ENCODE assay signal across 8 cellular contexts in genomic region chr3:183428140-183429023, GRCh38. TPM values are rescaled to one million over a fixed set of nuclear protein-coding genes. Genes with fewer than 3 reads are reported as not detected.
DNase-seq lines count a peak whose midpoint lies in the region; ATAC-seq and TF ChIP-seq lines count a peak whose summit lies in the region.

A gene with protein sequence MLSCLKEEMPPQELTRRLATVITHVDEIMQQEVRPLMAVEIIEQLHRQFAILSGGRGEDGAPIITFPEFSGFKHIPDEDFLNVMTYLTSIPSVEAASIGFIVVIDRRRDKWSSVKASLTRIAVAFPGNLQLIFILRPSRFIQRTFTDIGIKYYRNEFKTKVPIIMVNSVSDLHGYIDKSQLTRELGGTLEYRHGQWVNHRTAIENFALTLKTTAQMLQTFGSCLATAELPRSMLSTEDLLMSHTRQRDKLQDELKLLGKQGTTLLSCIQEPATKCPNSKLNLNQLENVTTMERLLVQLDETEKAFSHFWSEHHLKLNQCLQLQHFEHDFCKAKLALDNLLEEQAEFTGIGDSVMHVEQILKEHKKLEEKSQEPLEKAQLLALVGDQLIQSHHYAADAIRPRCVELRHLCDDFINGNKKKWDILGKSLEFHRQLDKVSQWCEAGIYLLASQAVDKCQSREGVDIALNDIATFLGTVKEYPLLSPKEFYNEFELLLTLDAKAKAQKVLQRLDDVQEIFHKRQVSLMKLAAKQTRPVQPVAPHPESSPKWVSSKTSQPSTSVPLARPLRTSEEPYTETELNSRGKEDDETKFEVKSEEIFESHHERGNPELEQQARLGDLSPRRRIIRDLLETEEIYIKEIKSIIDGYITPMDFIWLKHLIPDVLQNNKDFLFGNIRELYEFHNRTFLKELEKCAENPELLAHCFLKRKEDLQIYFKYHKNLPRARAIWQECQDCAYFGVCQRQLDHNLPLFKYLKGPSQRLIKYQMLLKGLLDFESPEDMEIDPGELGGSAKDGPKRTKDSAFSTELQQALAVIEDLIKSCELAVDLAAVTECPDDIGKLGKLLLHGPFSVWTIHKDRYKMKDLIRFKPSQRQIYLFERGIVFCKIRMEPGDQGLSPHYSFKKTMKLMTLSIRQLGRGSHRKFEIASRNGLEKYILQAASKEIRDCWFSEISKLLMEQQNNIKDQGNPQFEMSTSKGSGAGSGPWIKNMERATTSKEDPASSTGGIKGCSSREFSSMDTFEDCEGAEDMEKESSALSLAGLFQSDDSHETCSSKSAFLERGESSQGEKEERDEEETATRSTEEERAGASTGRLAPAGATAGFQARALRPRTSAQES (minus strand): TSS chr3:183428619. CDS start chr3:183427977, 642 bp downstream.

- peaks cover 41% of the 10 kb centered on the region for H3K4me1 Mint-ChIP-seq in activated CD4-positive, alpha-beta T cell treated with anti-CD3 and anti-CD28 coated beads, Interleukin-2, amount 10 ng/mL, durations not matched to agents 7 days and 5 days

- intact Hi-C loops in right lobe of liver (cut with DNase I), result no loop called here

- no peak for TF ChIP-seq POLR2A in right lobe of liver (IDR thresholded peaks at IDR 0.05)

- peak within 1 kb of the TSS; percentile 83 for H3K4me3 Mint-ChIP-seq in activated CD4-positive, alpha-beta T cell treated with anti-CD3 and anti-CD28 coated beads, Interleukin-2, amount 10 ng/mL, durations not matched to agents 7 days and 5 days

- TF ChIP-seq CTCF in GM12865 (IDR thresholded peaks at IDR 0.05; ENCODE audit: insufficient read depth, low read depth, low read length, missing control alignments) (no peak), right lobe of liver (IDR thresholded peaks at IDR 0.05) (no peak)

- peak within 1 kb of the TSS; percentile 83 for H3K27ac Mint-ChIP-seq in activated CD4-positive, alpha-beta T cell treated with anti-CD3 and anti-CD28 coated beads, Interleukin-2, amount 10 ng/mL, durations not matched to agents 7 days and 5 days

- H3K27ac ChIP-seq in right lobe of liver, result no peak within 1 kb of the TSS

- H3K4me3 ChIP-seq in GM12865 (ENCODE audit: low read depth, low read length) (peak within 1 kb of the TSS; percentile 70), right lobe of liver (peak within 1 kb of the TSS; percentile 44 to 56 (median 52))

- H3K4me1 ChIP-seq in right lobe of liver, result peaks cover 0 to 13% (median 3%) of the 10 kb centered on the region in 4 donors

- DNase-seq in GM12865 (ENCODE audit: low read depth) (peak; percentile 68), NCI-H2107 treated with DMSO at 0.1 percent for 48 hours (lab: John Stamatoyannopoulos, UW; ENCODE audit: unreplicated experiment) (peak; percentile 65), dedifferentiated amniotic fluid mesenchymal stem cell (ENCODE audit: extremely low spot score) (peak; percentile 39), right lobe of liver (peak; percentile 51 to 65 (median 56)), GDM1 (lab: John Stamatoyannopoulos, UW) (no peak)
- DNase-seq in activated CD4-positive, alpha-beta T cell treated with anti-CD3 and anti-CD28 coated beads, Interleukin-2, amount 10 ng/mL, durations not matched to agents 7 days and 5 days, result peak; percentile 85
- DNase-seq in stimulated activated CD4-positive, alpha-beta T cell treated with anti-CD3 and anti-CD28 coated beads, Interleukin-4, amount 100 ng/mL, for 24 hours, result peak; percentile 75

- peaks cover 7% of the 10 kb centered on the region for H3K27me3 Mint-ChIP-seq in activated CD4-positive, alpha-beta T cell treated with anti-CD3 and anti-CD28 coated beads, Interleukin-2, amount 10 ng/mL, durations not matched to agents 7 days and 5 days

- no peaks in the 10 kb centered on the region for H3K9me3 Mint-ChIP-seq in activated CD4-positive, alpha-beta T cell treated with anti-CD3 and anti-CD28 coated beads, Interleukin-2, amount 10 ng/mL, durations not matched to agents 7 days and 5 days

- CTCF ChIA-PET in activated CD4-positive, alpha-beta T cell treated with anti-CD3 and anti-CD28 coated beads, Interleukin-2, amount 10 ng/mL, durations not matched to agents 7 days and 5 days (lab: Charles Lee), result interaction anchor here (0.6 to 1.9 kb wide), 8 partner anchors 11 to 306 kb away, joined by 3 to 11 read pairs (median 3); no protein-coding TSS in a partner anchor

- no peaks in the 10 kb centered on the region for H3K36me3 Mint-ChIP-seq in activated CD4-positive, alpha-beta T cell treated with anti-CD3 and anti-CD28 coated beads, Interleukin-2, amount 10 ng/mL, durations not matched to agents 7 days and 5 days (ENCODE audit: low read depth)

- H3K9me3 ChIP-seq in right lobe of liver, result no peaks in the 10 kb centered on the region

- 0% methylated on average over 2 of the region's 98 CpGs for WGBS in right lobe of liver (ENCODE audit: insufficient coverage, low coverage, low lambda C conversion rate, missing lambda C conversion rate)

- ATAC-seq in HG02798 (IDR thresholded peaks at IDR 0.05; ENCODE audit: poor library complexity, unreplicated experiment) (peak; percentile 74), right lobe of liver (peak; percentile 65 to 72 (median 70))

- H3K36me3 ChIP-seq in right lobe of liver, result no peaks in the 10 kb centered on the region

- peaks cover 0 to 10% of the 10 kb centered on the region in 2 donors for H3K27me3 ChIP-seq in right lobe of liver

- POLR2A ChIA-PET in activated CD4-positive, alpha-beta T cell treated with anti-CD3 and anti-CD28 coated beads, Interleukin-2, amount 10 ng/mL, durations not matched to agents 7 days and 5 days (lab: Charles Lee), result no interaction called here

RNA-seq across cellular contexts. Expression of the gene that starts here (rescaled TPM):
- 1 to 10 TPM; 3.6 to 5.4 TPM for total RNA-seq in activated CD4-positive, alpha-beta T cell treated with anti-CD3 and anti-CD28 coated beads, Interleukin-2, amount 10 ng/mL, durations not matched to agents 7 days and 5 days
- under 1 TPM in 5 of 6 experiments, not detected in 1; 0.07 to 0.19 (median 0.17) TPM for total RNA-seq in right lobe of liver

Comparison
In these comparisons a context has a peak if more than half of its experiments do, and no peak if none do; other contexts are left out.
1. Peak in DNase-seq, ATAC-seq and H3K4me3 ChIP-seq in right lobe of liver; RNA of the gene not detected or under 1 TPM.